Comparison of ENCODE assay signal across 20 cellular contexts in the genomic region with DNA sequence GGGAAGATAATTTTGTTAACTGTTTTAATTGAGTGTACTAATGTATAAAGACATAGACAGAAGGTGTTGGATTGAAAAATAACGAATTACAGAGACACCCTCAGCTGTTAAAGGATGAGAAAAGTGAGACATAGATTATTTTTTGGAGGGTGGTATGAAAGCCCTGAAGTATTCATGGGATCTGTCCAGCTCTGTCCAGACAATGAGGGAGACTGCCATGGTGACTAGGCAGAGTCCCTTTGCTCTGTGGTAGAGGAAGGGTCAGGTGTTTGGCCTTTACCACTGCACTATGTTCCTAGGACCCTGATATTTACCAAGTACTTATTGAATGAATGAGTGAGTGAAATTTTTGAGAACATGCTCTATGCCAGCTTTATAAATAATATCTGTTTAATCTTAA. TPM values are rescaled to one million over a fixed set of nuclear protein-coding genes. Genes with fewer than 3 reads are reported as not detected.
"Had no signal": no experiment of that assay in that cellular context is flagged by ENCODE, and none has a peak within 500 bp of the region (broad histone marks: within the 10 kb centered on the region; RNA-seq: fewer than 3 reads in every experiment).

No MANE protein-coding gene starts in this region.

- H3K9me3 Mint-ChIP-seq: naive thymus-derived CD8-positive, alpha-beta T cell; type B pancreatic cell had no signal

- DNase-seq: cortex of kidney; dorsolateral prefrontal cortex; effector CD8-positive, alpha-beta T cell; gastrocnemius medialis; heart right ventricle; islet precursor cell; mammary epithelial cell; naive thymus-derived CD8-positive, alpha-beta T cell; right cardiac atrium; small intestine; stimulated activated CD4-positive, alpha-beta T cell treated with anti-CD3 and anti-CD28 coated beads, Interleukin-12 subunit alpha, Interleukin-12 subunit beta, amount 100 ng/mL, for 4 hours; stimulated activated CD4-positive, alpha-beta T cell treated with anti-CD3 and anti-CD28 coated beads, Interleukin-2, amount 100 ng/mL, for 48 hours; stimulated activated naive CD4-positive, alpha-beta T cell treated with Interleukin-2 at 50 U/mL for 16 hours; thyroid gland had no signal

- H3K4me1 Mint-ChIP-seq: naive thymus-derived CD8-positive, alpha-beta T cell had no signal

- H3K36me3 Mint-ChIP-seq: naive thymus-derived CD8-positive, alpha-beta T cell had no signal

- H3K4me1 ChIP-seq: thyroid gland had no signal

- H3K4me3 Mint-ChIP-seq: naive thymus-derived CD8-positive, alpha-beta T cell; type B pancreatic cell had no signal

- H3K27me3 Mint-ChIP-seq: progenitor cell of endocrine pancreas, type B pancreatic cell had no signal

- H3K36me3 ChIP-seq: gastrocnemius medialis, neutrophil, suprapubic skin, thyroid gland had no signal

- H3K27ac ChIP-seq: dorsolateral prefrontal cortex, esophagus muscularis mucosa, gastrocnemius medialis, heart right ventricle, neutrophil, suprapubic skin, thyroid gland had no signal

- H3K4me3 ChIP-seq: dorsolateral prefrontal cortex, esophagus muscularis mucosa, gastrocnemius medialis, heart right ventricle, suprapubic skin, thyroid gland had no signal

- H3K9me3 ChIP-seq: esophagus muscularis mucosa, gastrocnemius medialis, heart right ventricle, neutrophil, suprapubic skin, thyroid gland had no signal

- H3K27ac Mint-ChIP-seq: naive thymus-derived CD8-positive, alpha-beta T cell; progenitor cell of endocrine pancreas; type B pancreatic cell had no signal

- ATAC-seq: gastrocnemius medialis; heart right ventricle; left lobe of liver; naive thymus-derived CD8-positive, alpha-beta T cell; right cardiac atrium had no signal

- H3K27me3 ChIP-seq: dorsolateral prefrontal cortex, esophagus muscularis mucosa, gastrocnemius medialis, heart right ventricle, suprapubic skin, thyroid gland had no signal

RNA-seq across cellular contexts. Expression of gene FGF2, which starts 11.4 kb away (rescaled TPM):
- total RNA-seq: naive thymus-derived CD8-positive, alpha-beta T cell had no signal
- polyA plus RNA-seq: naive thymus-derived CD8-positive, alpha-beta T cell had no signal
